ENCODE assay signal across 1 cellular context in genomic region chr16:68086860-68087268, GRCh38.
TF ChIP-seq lines count a peak whose summit lies in the region.

No MANE protein-coding gene starts in this region.

TF ChIP-seq in HEK293, 187 proteins besides CTCF, POLR2A, EP300 and RAD21 (continued from another document):
- no peak for TF ChIP-seq ZNF645 (tag by site-specific recombination; IDR thresholded peaks at IDR 0.05)
- peak; percentile 74 for TF ChIP-seq IKZF3 (tag by site-specific recombination; IDR thresholded peaks at IDR 0.05)
- TF ChIP-seq YY1 (tag by site-specific recombination; IDR thresholded peaks at IDR 0.05): no peak
- no peak for TF ChIP-seq ZBTB6 (tag by site-specific recombination; IDR thresholded peaks at IDR 0.05)
- TF ChIP-seq ZBTB11 (tag by site-specific recombination; conservative IDR thresholded peaks at IDR 0.05; ENCODE audit: low read depth): 0 out of 2 replicates have a peak, but pooled peaks have one; percentile 35
- TF ChIP-seq SETDB1 (IDR thresholded peaks at IDR 0.05; ENCODE audit: insufficient read length, low read length): no peak
- TF ChIP-seq ZXDB (tag by site-specific recombination; IDR thresholded peaks at IDR 0.05): peak; percentile 51
- TF ChIP-seq GFI1B (tag by site-specific recombination; IDR thresholded peaks at IDR 0.05): no peak
- no peak for TF ChIP-seq ZNF184 (tag by site-specific recombination; IDR thresholded peaks at IDR 0.05)
- 0 out of 2 replicates have a peak, but pooled peaks have one; percentile 11 for TF ChIP-seq PRDM4 (tag by site-specific recombination; IDR thresholded peaks at IDR 0.05)
- TF ChIP-seq ZBTB17 (tag by site-specific recombination; IDR thresholded peaks at IDR 0.05): peak; percentile 90
- TF ChIP-seq ZNF449 (tag by site-specific recombination; IDR thresholded peaks at IDR 0.05): no peak
